In genomic region chr4:110612631-110613269, GRCh38 we compare ENCODE assay signal across 15 cellular contexts. TPM values are rescaled to one million over a fixed set of nuclear protein-coding genes. Genes with fewer than 3 reads are reported as not detected.
"Had no signal": no experiment of that assay in that cellular context is flagged by ENCODE, and none has a peak within 500 bp of the region (broad histone marks: within the 10 kb centered on the region; RNA-seq: fewer than 3 reads in every experiment).

No MANE protein-coding gene starts in this region.

- H3K4me3 ChIP-seq: heart left ventricle, stomach, uterus had no signal

- DNase-seq: activated CD4-positive, CD25-positive, alpha-beta regulatory T cell; anterior cingulate cortex; foreskin melanocyte; heart left ventricle; kidney; naive B cell; nucleus accumbens; stimulated activated CD4-positive, alpha-beta T cell treated with anti-CD3 and anti-CD28 coated beads, Interleukin-15, amount 100 ng/mL, for 24 hours; stimulated activated CD4-positive, alpha-beta T cell treated with anti-CD3 and anti-CD28 coated beads, Interleukin-4, amount 100 ng/mL, for 24 hours; stomach; T-helper 17 cell; uterus had no signal

- H3K27ac ChIP-seq: heart left ventricle, stomach, uterus had no signal

- H3K36me3 ChIP-seq: heart left ventricle, stomach, uterus had no signal

- H3K9me3 ChIP-seq: heart left ventricle, uterus had no signal

- H3K4me1 ChIP-seq: uterus had no signal

- ATAC-seq: activated naive CD4-positive, alpha-beta T cell treated with anti-CD3 and anti-CD28 coated beads, Interleukin-2, amount 50 U/mL, for 72 hours; heart left ventricle; T-helper 17 cell had no signal

RNA-seq across cellular contexts. Expression of gene PITX2, which starts 10.1 kb away (rescaled TPM):
- total RNA-seq: activated naive CD4-positive, alpha-beta T cell treated with anti-CD3 and anti-CD28 coated beads, Interleukin-2, amount 50 U/mL, for 72 hours; dermis microvascular lymphatic vessel endothelial cell; liver; T-helper 17 cell had no signal
